15 cellular contexts compared by ENCODE assay signal in the genomic region with DNA sequence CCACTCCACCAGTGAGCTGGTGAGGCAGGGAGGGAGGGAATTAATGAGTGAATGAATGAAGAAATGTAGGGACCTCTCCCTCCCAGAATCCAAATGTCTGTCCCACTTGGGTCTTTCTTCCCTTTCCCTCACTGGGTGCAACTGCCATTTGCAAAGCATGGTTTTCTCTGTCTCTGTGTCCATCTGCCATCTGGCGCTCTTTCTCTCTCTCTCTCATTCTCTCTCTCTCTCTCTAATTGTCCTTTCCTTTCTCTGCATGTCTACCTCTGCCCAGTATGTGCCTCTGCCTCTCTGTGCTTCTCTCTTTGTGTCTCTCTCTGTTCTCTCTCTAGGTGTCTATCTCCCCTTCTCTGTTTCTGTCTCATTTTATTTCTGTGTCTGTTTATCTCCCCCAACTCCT.
DNase-seq lines count a peak whose midpoint lies in the region; ATAC-seq and TF ChIP-seq lines count a peak whose summit lies in the region.
"Had no signal": no experiment of that assay in that cellular context is flagged by ENCODE, and none has a peak within 500 bp of the region (broad histone marks: within the 10 kb centered on the region; RNA-seq: fewer than 3 reads in every experiment).

No MANE protein-coding gene starts in this region.

- BruUV-seq in PC-9 (replicated peaks; lab: Mats Ljungman, UMichigan) = no TSS peak

- peaks cover 31% of the 10 kb centered on the region for H3K4me1 ChIP-seq in HUES48 (ENCODE audit: control insufficient read depth, insufficient read depth, low read length)
- H3K4me1 ChIP-seq in PC-9 (replicated peaks; ENCODE audit: insufficient read depth) = no peaks in the 10 kb centered on the region
- H3K4me1 ChIP-seq: HAP-1 had no signal

- no peak overlapping the region for H3K4me3 ChIP-seq in HUES48 (ENCODE audit: low read depth, low read length)
- H3K4me3 ChIP-seq in PC-9 = no peak overlapping the region
- H3K4me3 ChIP-seq: GM12878, GM23248, HAP-1 had no signal

- TF ChIP-seq CTCF in WTC11 (IDR thresholded peaks at IDR 0.05) = no peak
- no peak for TF ChIP-seq CTCF in glutamatergic neuron (IDR thresholded peaks at IDR 0.05; ENCODE audit: partially characterized antibody, unreplicated experiment)
- no peak for TF ChIP-seq CTCF in PC-9 (conservative IDR thresholded peaks at IDR 0.05)

- no peaks in the 10 kb centered on the region for H3K79me2 ChIP-seq in PC-9 (ENCODE audit: low read depth)

- no peaks in the 10 kb centered on the region for H3K9me2 ChIP-seq in PC-9 (ENCODE audit: insufficient read depth)

- no peaks in the 10 kb centered on the region; the same call in 1 of the 2 replicates for H4K20me1 ChIP-seq in PC-9 (ENCODE audit: insufficient read depth)

- ATAC-seq in WTC11 = no peak
- ATAC-seq: GM12878, HepG2 had no signal

- peak overlapping the region; percentile 84 for H3K27ac ChIP-seq in HUES48 (ENCODE audit: low read depth, low read length)
- no peak overlapping the region for H3K27ac ChIP-seq in PC-9
- H3K27ac ChIP-seq: GM23248 had no signal

- no peak overlapping the region for H3K4me2 ChIP-seq in PC-9

- no peak overlapping the region for H2AFZ ChIP-seq in PC-9
- H2AFZ ChIP-seq: GM23248 had no signal

- H3K27me3 ChIP-seq in HUES48 (ENCODE audit: control insufficient read depth, insufficient read depth, low read length) = no peaks in the 10 kb centered on the region
- H3K27me3 ChIP-seq in PC-9 (ENCODE audit: insufficient read depth, low read depth) = no peaks in the 10 kb centered on the region

- H3K9me3 ChIP-seq in HUES48 (ENCODE audit: control insufficient read depth, insufficient read depth, low read length) (no peaks in the 10 kb centered on the region), PC-9 (ENCODE audit: insufficient read depth, low read depth) (no peaks in the 10 kb centered on the region)
- H3K9me3 ChIP-seq: HAP-1 had no signal

- POLR2A ChIA-PET in WTC11 (lab: Charles Lee) = no interaction called here
- POLR2A ChIA-PET in PC-9 (lab: Charles Lee; ENCODE audit: unreplicated experiment) = no interaction called here

- no peak overlapping the region for H3K4me3 Mint-ChIP-seq in WTC11
- peak overlapping the region; percentile 70 for H3K4me3 Mint-ChIP-seq in glutamatergic neuron (ENCODE audit: unreplicated experiment)
- H3K4me3 Mint-ChIP-seq: B cell; CD4-positive, alpha-beta T cell had no signal

- H3K27me3 Mint-ChIP-seq in WTC11 (ENCODE audit: low read depth) (no peaks in the 10 kb centered on the region; the same call in 1 of the 2 replicates), glutamatergic neuron (ENCODE audit: unreplicated experiment) (peaks cover 10% of the 10 kb centered on the region)

- H3K27ac Mint-ChIP-seq in WTC11 = peak overlapping the region; percentile 10; the same call in 1 of the 2 replicates
- peak overlapping the region; percentile 9 for H3K27ac Mint-ChIP-seq in glutamatergic neuron (ENCODE audit: unreplicated experiment)
- H3K27ac Mint-ChIP-seq: B cell; CD4-positive, alpha-beta T cell had no signal

- no peak overlapping the region for H3K9ac ChIP-seq in HUES48 (ENCODE audit: low read depth, low read length)
- H3K9ac ChIP-seq: GM23248 had no signal

- CTCF ChIA-PET in WTC11 (lab: Charles Lee) (interaction anchor here (0.8 to 4.8 kb wide), 29 partner anchors 11 to 324 kb away, joined by 3 to 26 read pairs (median 6); a partner anchor contains a TSS), PC-9 (lab: Charles Lee) (no interaction called here)

- peaks cover 27% of the 10 kb centered on the region for H3K4me1 Mint-ChIP-seq in WTC11
- H3K4me1 Mint-ChIP-seq in glutamatergic neuron (ENCODE audit: low read depth, unreplicated experiment) = peaks cover 16% of the 10 kb centered on the region
- H3K4me1 Mint-ChIP-seq: B cell had no signal

- H3K36me3 ChIP-seq in HUES48 (ENCODE audit: control insufficient read depth, insufficient read depth, low read length) = no peaks in the 10 kb centered on the region
- no peaks in the 10 kb centered on the region for H3K36me3 ChIP-seq in PC-9 (ENCODE audit: low read depth)
- H3K36me3 ChIP-seq: HAP-1 had no signal

- intact Hi-C loops in PC-9 (cut with micrococcal nuclease; ENCODE audit: unreplicated experiment) = no loop called here

- DNase-seq in WTC11 (ENCODE audit: low spot score) = no peak
- no peak for DNase-seq in glutamatergic neuron
- DNase-seq in activated T-cell treated with anti-CD3 and anti-CD28 coated beads, Interleukin-2, amount 50 U/mL, for 1 hour = no peak
- no peak for DNase-seq in NCI-H2081 (lab: John Stamatoyannopoulos, UW)
- DNase-seq in PC-9 = no peak
- no peak for DNase-seq in NCI-H1436 (lab: John Stamatoyannopoulos, UW)
- DNase-seq: Calu3; CD4-positive, alpha-beta T cell; DMS 273 treated with DMSO at 0.1 percent for 48 hours; GM23248 had no signal

- H3K9me3 Mint-ChIP-seq in WTC11 (peaks cover 12% of the 10 kb centered on the region), glutamatergic neuron (ENCODE audit: unreplicated experiment) (peaks cover 5% of the 10 kb centered on the region)
- H3K9me3 Mint-ChIP-seq: CD4-positive, alpha-beta T cell had no signal

- H3K36me3 Mint-ChIP-seq in WTC11 (peaks cover 12% of the 10 kb centered on the region), glutamatergic neuron (ENCODE audit: unreplicated experiment) (peaks cover 11% of the 10 kb centered on the region)

- no peaks in the 10 kb centered on the region for H3F3A ChIP-seq in PC-9 (ENCODE audit: insufficient read depth, low read depth)

TF ChIP-seq in WTC11, 78 proteins besides CTCF, POLR2A, EP300 and RAD21 (continues in another document):
- TF ChIP-seq, protein P1, sequence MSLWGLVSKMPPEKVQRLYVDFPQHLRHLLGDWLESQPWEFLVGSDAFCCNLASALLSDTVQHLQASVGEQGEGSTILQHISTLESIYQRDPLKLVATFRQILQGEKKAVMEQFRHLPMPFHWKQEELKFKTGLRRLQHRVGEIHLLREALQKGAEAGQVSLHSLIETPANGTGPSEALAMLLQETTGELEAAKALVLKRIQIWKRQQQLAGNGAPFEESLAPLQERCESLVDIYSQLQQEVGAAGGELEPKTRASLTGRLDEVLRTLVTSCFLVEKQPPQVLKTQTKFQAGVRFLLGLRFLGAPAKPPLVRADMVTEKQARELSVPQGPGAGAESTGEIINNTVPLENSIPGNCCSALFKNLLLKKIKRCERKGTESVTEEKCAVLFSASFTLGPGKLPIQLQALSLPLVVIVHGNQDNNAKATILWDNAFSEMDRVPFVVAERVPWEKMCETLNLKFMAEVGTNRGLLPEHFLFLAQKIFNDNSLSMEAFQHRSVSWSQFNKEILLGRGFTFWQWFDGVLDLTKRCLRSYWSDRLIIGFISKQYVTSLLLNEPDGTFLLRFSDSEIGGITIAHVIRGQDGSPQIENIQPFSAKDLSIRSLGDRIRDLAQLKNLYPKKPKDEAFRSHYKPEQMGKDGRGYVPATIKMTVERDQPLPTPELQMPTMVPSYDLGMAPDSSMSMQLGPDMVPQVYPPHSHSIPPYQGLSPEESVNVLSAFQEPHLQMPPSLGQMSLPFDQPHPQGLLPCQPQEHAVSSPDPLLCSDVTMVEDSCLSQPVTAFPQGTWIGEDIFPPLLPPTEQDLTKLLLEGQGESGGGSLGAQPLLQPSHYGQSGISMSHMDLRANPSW (CRISPR knock-in tag; conservative IDR thresholded peaks at IDR 0.05; ENCODE audit: low read depth) = no peak
- TF ChIP-seq OVOL2 (CRISPR knock-in tag; IDR thresholded peaks at IDR 0.05; ENCODE audit: borderline replicate concordance) (no peak), NR1H2 (CRISPR knock-in tag; IDR thresholded peaks at IDR 0.05) (no peak), ZNF138 (CRISPR knock-in tag; conservative IDR thresholded peaks at IDR 0.05) (no peak), ZNF396 (CRISPR knock-in tag; IDR thresholded peaks at IDR 0.05; ENCODE audit: borderline replicate concordance) (no peak)
- TF ChIP-seq, protein P2, sequence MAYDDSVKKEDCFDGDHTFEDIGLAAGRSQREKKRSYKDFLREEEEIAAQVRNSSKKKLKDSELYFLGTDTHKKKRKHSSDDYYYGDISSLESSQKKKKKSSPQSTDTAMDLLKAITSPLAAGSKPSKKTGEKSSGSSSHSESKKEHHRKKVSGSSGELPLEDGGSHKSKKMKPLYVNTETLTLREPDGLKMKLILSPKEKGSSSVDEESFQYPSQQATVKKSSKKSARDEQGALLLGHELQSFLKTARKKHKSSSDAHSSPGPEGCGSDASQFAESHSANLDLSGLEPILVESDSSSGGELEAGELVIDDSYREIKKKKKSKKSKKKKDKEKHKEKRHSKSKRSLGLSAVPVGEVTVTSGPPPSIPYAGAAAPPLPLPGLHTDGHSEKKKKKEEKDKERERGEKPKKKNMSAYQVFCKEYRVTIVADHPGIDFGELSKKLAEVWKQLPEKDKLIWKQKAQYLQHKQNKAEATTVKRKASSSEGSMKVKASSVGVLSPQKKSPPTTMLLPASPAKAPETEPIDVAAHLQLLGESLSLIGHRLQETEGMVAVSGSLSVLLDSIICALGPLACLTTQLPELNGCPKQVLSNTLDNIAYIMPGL (CRISPR knock-in tag; IDR thresholded peaks at IDR 0.05) = no peak
- TF ChIP-seq, protein P3, sequence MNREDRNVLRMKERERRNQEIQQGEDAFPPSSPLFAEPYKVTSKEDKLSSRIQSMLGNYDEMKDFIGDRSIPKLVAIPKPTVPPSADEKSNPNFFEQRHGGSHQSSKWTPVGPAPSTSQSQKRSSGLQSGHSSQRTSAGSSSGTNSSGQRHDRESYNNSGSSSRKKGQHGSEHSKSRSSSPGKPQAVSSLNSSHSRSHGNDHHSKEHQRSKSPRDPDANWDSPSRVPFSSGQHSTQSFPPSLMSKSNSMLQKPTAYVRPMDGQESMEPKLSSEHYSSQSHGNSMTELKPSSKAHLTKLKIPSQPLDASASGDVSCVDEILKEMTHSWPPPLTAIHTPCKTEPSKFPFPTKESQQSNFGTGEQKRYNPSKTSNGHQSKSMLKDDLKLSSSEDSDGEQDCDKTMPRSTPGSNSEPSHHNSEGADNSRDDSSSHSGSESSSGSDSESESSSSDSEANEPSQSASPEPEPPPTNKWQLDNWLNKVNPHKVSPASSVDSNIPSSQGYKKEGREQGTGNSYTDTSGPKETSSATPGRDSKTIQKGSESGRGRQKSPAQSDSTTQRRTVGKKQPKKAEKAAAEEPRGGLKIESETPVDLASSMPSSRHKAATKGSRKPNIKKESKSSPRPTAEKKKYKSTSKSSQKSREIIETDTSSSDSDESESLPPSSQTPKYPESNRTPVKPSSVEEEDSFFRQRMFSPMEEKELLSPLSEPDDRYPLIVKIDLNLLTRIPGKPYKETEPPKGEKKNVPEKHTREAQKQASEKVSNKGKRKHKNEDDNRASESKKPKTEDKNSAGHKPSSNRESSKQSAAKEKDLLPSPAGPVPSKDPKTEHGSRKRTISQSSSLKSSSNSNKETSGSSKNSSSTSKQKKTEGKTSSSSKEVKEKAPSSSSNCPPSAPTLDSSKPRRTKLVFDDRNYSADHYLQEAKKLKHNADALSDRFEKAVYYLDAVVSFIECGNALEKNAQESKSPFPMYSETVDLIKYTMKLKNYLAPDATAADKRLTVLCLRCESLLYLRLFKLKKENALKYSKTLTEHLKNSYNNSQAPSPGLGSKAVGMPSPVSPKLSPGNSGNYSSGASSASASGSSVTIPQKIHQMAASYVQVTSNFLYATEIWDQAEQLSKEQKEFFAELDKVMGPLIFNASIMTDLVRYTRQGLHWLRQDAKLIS (CRISPR knock-in tag; IDR thresholded peaks at IDR 0.05; ENCODE audit: borderline replicate concordance) = no peak
